17 cellular contexts compared by ENCODE assay signal in the genomic region with DNA sequence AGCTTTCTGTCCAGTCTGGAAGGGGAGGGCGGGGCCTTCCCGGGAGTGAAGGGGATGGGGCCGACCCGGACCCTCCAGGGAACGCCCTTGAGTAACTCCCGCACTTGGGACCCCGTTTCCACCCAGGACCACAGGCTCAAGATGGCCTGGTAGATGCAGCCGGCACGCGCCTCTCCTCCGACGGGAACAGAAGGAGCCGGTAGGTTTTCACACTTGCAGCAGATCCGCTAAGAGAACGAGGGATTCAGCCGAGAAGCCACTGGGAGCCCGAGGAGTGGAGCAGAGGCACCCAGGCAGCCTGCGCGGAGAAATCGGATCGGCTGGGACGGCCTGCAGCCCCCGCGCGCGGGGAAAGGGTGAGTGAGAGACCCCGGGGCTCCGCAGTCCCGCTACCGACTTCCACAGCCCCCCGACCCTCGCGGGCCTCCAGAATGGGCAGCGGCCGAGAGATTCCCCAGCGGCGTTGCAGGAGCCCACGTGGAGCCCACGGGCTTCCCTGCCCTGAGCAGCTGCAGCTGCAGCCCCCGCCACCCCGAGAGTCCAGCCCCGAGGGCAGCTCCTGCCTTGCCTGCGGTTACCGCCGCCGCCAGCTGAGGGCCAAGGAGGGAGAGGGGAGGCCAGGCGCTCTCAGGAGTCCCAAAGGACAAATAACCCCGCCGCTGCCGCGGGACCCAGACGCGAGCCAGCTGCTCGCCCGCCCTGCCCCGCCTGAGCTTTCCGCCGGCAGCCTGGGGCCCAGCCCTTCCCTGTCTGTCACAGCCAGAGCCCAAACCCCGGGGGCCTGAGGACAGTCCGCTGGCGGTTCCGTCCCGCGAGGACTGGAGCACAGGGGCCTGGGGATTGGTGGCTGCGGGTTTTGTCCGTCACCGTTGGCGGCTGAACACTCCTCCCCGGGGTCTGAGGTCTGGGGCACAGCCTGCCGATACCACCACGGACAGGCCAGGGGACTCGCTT. TPM values are rescaled to one million over a fixed set of nuclear protein-coding genes. Genes with fewer than 3 reads are reported as not detected.
A peak's percentile ranks its signal among the peaks of the same experiment; 100 is the strongest.
DNase-seq lines count a peak whose midpoint lies in the region; ATAC-seq lines count a peak whose summit lies in the region.
"Had no signal": no experiment of that assay in that cellular context is flagged by ENCODE, and none has a peak within 500 bp of the region (broad histone marks: within the 10 kb centered on the region; RNA-seq: fewer than 3 reads in every experiment).

No MANE protein-coding gene starts in this region.

- H3K9me3 ChIP-seq in iPS DF 6.9 (ENCODE audit: control insufficient read depth, insufficient read depth, low read length): no peaks in the 10 kb centered on the region
- peaks cover 10% of the 10 kb centered on the region for H3K9me3 ChIP-seq in trophoblast cell (ENCODE audit: insufficient read depth, low read depth, low read length)

- peak; percentile 39 for DNase-seq in NCI-H146 (lab: John Stamatoyannopoulos, UW)
- DNase-seq in NCI-H146 treated with DMSO at 0.1 percent for 48 hours (lab: John Stamatoyannopoulos, UW; ENCODE audit: unreplicated experiment): no peak
- peak; percentile 14 for DNase-seq in NCI-H526 treated with DMSO at 0.1 percent for 48 hours (lab: John Stamatoyannopoulos, UW)
- no peak for DNase-seq in iPS DF 6.9 (ENCODE audit: low read depth, low spot score)
- peak in 1 of 2 donors; percentile 27 for DNase-seq in trophoblast cell
- DNase-seq in sciatic nerve (ENCODE audit: low spot score): no peak
- DNase-seq in head of caudate nucleus: no peak
- DNase-seq: activated CD4-positive, CD25-positive, alpha-beta regulatory T cell treated with anti-CD3 and anti-CD28 coated beads, Interleukin-2, amount 50 U/mL, for 72 hours; caudate nucleus; DMS53; HCEC 1CT; NCI-H1436 had no signal

- H3K79me1 ChIP-seq in trophoblast cell (ENCODE audit: low read length): no peaks in the 10 kb centered on the region

- H3K4me2 ChIP-seq in trophoblast cell (ENCODE audit: low read length): peak overlapping the region; percentile 65

- H2AFZ ChIP-seq in trophoblast cell (ENCODE audit: insufficient read depth, low read length, poor library complexity): no peak overlapping the region

- no peak overlapping the region for H2BK12ac ChIP-seq in trophoblast cell (ENCODE audit: low read length)

- H3K9ac ChIP-seq in trophoblast cell (ENCODE audit: low read length): no peak overlapping the region

- H3K36me3 ChIP-seq in iPS DF 6.9 (ENCODE audit: control insufficient read depth, insufficient read depth, low read length): peaks cover 2% of the 10 kb centered on the region; the same call in 1 of the 2 replicates
- H3K36me3 ChIP-seq in trophoblast cell (ENCODE audit: control insufficient read depth in 1 of 2, insufficient read depth in 2 of 2, low read length in 2 of 2): no peaks in the 10 kb centered on the region
- H3K36me3 ChIP-seq: esophagus muscularis mucosa, thoracic aorta had no signal

- H2BK120ac ChIP-seq in trophoblast cell (ENCODE audit: insufficient read depth, low read length, poor library complexity): no peak overlapping the region

- H4K12ac ChIP-seq in trophoblast cell (ENCODE audit: low read depth, low read length): no peak overlapping the region

- no peak overlapping the region for H2AK5ac ChIP-seq in trophoblast cell (ENCODE audit: low read length)

- no peak overlapping the region for H3K14ac ChIP-seq in trophoblast cell (ENCODE audit: low read length)

- H3K18ac ChIP-seq in trophoblast cell (ENCODE audit: low read length): no peak overlapping the region

- WGBS in iPS DF 6.9 (ENCODE audit: insufficient coverage, insufficient read length): no CpG with 5 or more reads among the region's 72 CpGs
- WGBS in trophoblast cell (ENCODE audit: extremely low coverage, insufficient coverage, insufficient read length): no CpG with 5 or more reads among the region's 72 CpGs

- H3K79me2 ChIP-seq in trophoblast cell (ENCODE audit: control insufficient read depth, insufficient read depth, low read length, poor library complexity): no peaks in the 10 kb centered on the region

- H3K4me1 ChIP-seq in iPS DF 6.9 (ENCODE audit: control insufficient read depth, insufficient read depth, low read length): no peaks in the 10 kb centered on the region; the same call in 1 of the 2 replicates
- peaks cover 6 to 10% of the 10 kb centered on the region in 2 experiments for H3K4me1 ChIP-seq in trophoblast cell (ENCODE audit: control insufficient read depth in 1 of 2, insufficient read depth in 2 of 2, low read length in 2 of 2)

- ATAC-seq in sciatic nerve (no peak), HG03520 (IDR thresholded peaks at IDR 0.05; ENCODE audit: unreplicated experiment) (no peak)
- ATAC-seq: GM12878 had no signal

- peak overlapping the region; percentile 16 for H4K8ac ChIP-seq in trophoblast cell (ENCODE audit: low read depth, low read length)

- no peak overlapping the region for H3K4ac ChIP-seq in trophoblast cell (ENCODE audit: low read depth, low read length)

- H3K4me3 ChIP-seq in iPS DF 6.9 (ENCODE audit: low read length): peak overlapping the region; percentile 73
- H3K4me3 ChIP-seq in trophoblast cell (ENCODE audit: low read depth, low read length): no peak overlapping the region
- H3K4me3 ChIP-seq: esophagus muscularis mucosa, GM12878, thoracic aorta had no signal

- H2BK5ac ChIP-seq in trophoblast cell (ENCODE audit: low read depth, low read length, poor library complexity): no peak overlapping the region

- H3K27me3 ChIP-seq in iPS DF 6.9 (ENCODE audit: control insufficient read depth, insufficient read depth, low read length): no peaks in the 10 kb centered on the region
- H3K27me3 ChIP-seq in trophoblast cell (ENCODE audit: insufficient read depth, low read length): peaks cover 16% of the 10 kb centered on the region

- intact Hi-C loops in sciatic nerve (cut with DNase I) (no loop called here), head of caudate nucleus (cut with DNase I) (no loop called here)

- H4K91ac ChIP-seq in trophoblast cell (ENCODE audit: low read depth, low read length): no peak overlapping the region

- H3K27ac ChIP-seq in iPS DF 6.9 (ENCODE audit: low read length) (no peak overlapping the region), trophoblast cell (ENCODE audit: low read depth, low read length) (no peak overlapping the region)
- H3K27ac ChIP-seq: 22Rv1, esophagus muscularis mucosa, thoracic aorta had no signal

- no peak overlapping the region for H3K23ac ChIP-seq in trophoblast cell (ENCODE audit: low read length)

RNA-seq across cellular contexts. Expression of gene IFT22, which starts 21.8 kb away (rescaled TPM):
- 24.4 and 26.1 TPM in 2 replicates for polyA plus RNA-seq in trophoblast cell (2013)
- total RNA-seq in sciatic nerve: 18.8 TPM

RNA-seq across cellular contexts. Expression of gene FIS1, which starts 54.9 kb away (rescaled TPM):
- polyA plus RNA-seq in trophoblast cell (2013): 109 and 114 TPM in 2 replicates
- total RNA-seq in sciatic nerve: 231 TPM

Comparison
In these comparisons a context has a peak if more than half of its experiments do, and no peak if none do; other contexts are left out.
1. DNase-seq: peak in NCI-H146 (single experiment) and NCI-H526 treated with DMSO at 0.1 percent for 48 hours (single experiment); none in NCI-H146 treated with DMSO at 0.1 percent for 48 hours (single experiment), iPS DF 6.9 (single experiment), sciatic nerve (single experiment) and head of caudate nucleus (0 of 42).